In the genomic region with DNA sequence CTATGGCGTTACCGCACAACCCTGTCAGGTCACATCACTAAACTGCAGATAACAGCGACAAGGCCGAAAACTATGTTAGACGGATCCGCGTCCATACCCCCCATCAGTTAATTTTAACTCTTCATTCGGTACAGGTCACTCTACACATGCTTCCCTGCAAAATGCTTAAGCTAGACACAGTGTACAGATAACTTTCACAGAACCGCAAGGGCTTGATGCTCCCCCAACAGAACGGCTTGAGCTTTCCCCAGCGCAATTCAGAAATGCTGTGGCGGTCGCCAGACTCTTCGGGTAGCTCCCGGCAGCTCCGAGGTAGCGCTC, we compare ENCODE assay signal across 8 cellular contexts. TPM values are rescaled to one million over a fixed set of nuclear protein-coding genes. Genes with fewer than 3 reads are reported as not detected.
DNase-seq lines count a peak whose midpoint lies in the region; ATAC-seq and TF ChIP-seq lines count a peak whose summit lies in the region.

No MANE protein-coding gene starts in this region.

- TF ChIP-seq CTCF in CD4-positive, alpha-beta T cell (IDR thresholded peaks at IDR 0.05) = no peak
- TF ChIP-seq CTCF in astrocyte of the cerebellum (IDR thresholded peaks at IDR 0.05; ENCODE audit: low read depth, low read length, missing control alignments) = no peak
- TF ChIP-seq CTCF in liver (IDR thresholded peaks at IDR 0.05; ENCODE audit: low read depth, low read length, missing input control) = no peak
- no peak for TF ChIP-seq CTCF in upper lobe of left lung (IDR thresholded peaks at IDR 0.05)

- no peak for TF ChIP-seq EP300 in upper lobe of left lung (IDR thresholded peaks at IDR 0.05)

- H3K4me3 ChIP-seq in astrocyte of the cerebellum (ENCODE audit: low read depth, low read length) (peak overlapping the region; percentile 95), liver (ENCODE audit: low read depth in 1 of 3, low read length in 3 of 3) (peak overlapping the region; percentile 60 to 95 (median 84)), upper lobe of left lung (peak overlapping the region; percentile 65 to 86 (median 74))

- H3K4me1 ChIP-seq in liver (ENCODE audit: control insufficient read depth in 4 of 4, insufficient read depth in 4 of 4, low read length in 3 of 4) (peaks cover 0 to 11% (median 3%) of the 10 kb centered on the region in 4 donors), upper lobe of left lung (peaks cover 7 to 14% (median 12%) of the 10 kb centered on the region in 4 donors)

- no peaks in the 10 kb centered on the region for H3K9me3 Mint-ChIP-seq in CD4-positive, alpha-beta T cell

- DNase-seq in CD4-positive, alpha-beta T cell = no peak
- DNase-seq in astrocyte of the cerebellum (ENCODE audit: low read depth) (no peak), upper lobe of left lung (no peak), NCI-H1105 treated with DMSO at 0.1 percent for 48 hours (lab: John Stamatoyannopoulos, UW) (no peak)
- DNase-seq in effector CD4-positive, alpha-beta T cell = no peak

- no peak for TF ChIP-seq POLR2A in upper lobe of left lung (IDR thresholded peaks at IDR 0.05)

- ATAC-seq in CD4-positive, alpha-beta T cell (ENCODE audit: poor library complexity) = no peak
- peak; percentile 18 for ATAC-seq in GM21360 (IDR thresholded peaks at IDR 0.05; ENCODE audit: unreplicated experiment)
- peak; percentile 18 for ATAC-seq in HG03565 (IDR thresholded peaks at IDR 0.05; ENCODE audit: unreplicated experiment)
- peak; percentile 47 to 68 for ATAC-seq in upper lobe of left lung (ENCODE audit: low FRiP score in 2 of 2)

- in situ Hi-C loops in astrocyte of the cerebellum (cut with HindIII; ENCODE audit: low sequenced_read_pairs) = no loop called here

- WGBS in liver = under 1% methylated on average over 17 of the region's 17 CpGs
- 1 to 4% methylated on average over 10 to 14 of the region's 17 CpGs for WGBS in upper lobe of left lung, 2 donors

- intact Hi-C loops in CD4-positive, alpha-beta T cell (cut with DNase I, micrococcal nuclease) = loop anchor here (5.0 to 10.0 kb wide), 6 partner anchors 134 to 519 kb away; partner anchors contain the start of gene RIOK3 (in 1 of the 2)

- H3K36me3 ChIP-seq in liver (ENCODE audit: control insufficient read depth in 4 of 4, insufficient read depth in 3 of 4, low read depth in 1 of 4, low read length in 3 of 4) (no peaks in the 10 kb centered on the region), upper lobe of left lung (peaks cover 0 to 12% (median 7%) of the 10 kb centered on the region in 4 donors)

- H3K27ac ChIP-seq in CD4-positive, alpha-beta T cell (ENCODE audit: low read depth, low read length) = peak overlapping the region; percentile 80
- H3K27ac ChIP-seq in liver (ENCODE audit: low read depth in 1 of 2, low read length in 2 of 2) = peak overlapping the region; percentile 91 to 96
- H3K27ac ChIP-seq in upper lobe of left lung = peak overlapping the region; percentile 91 to 99 (median 97)

- peaks cover 13% of the 10 kb centered on the region for H3K4me1 Mint-ChIP-seq in CD4-positive, alpha-beta T cell (ENCODE audit: low read depth)

- CTCF ChIA-PET in CD4-positive, alpha-beta T cell (lab: Charles Lee) = interaction anchor here (1.0 to 1.2 kb wide), 2 partner anchors 42 to 50 kb away, joined by 3 read pairs; no protein-coding TSS in a partner anchor

- POLR2A ChIA-PET in CD4-positive, alpha-beta T cell (lab: Charles Lee) = interaction anchor here (0.9 to 1.3 kb wide), 7 partner anchors 16 to 479 kb away, joined by 3 to 5 read pairs (median 4); no protein-coding TSS in a partner anchor

- no peaks in the 10 kb centered on the region for H3K9me3 ChIP-seq in CD4-positive, alpha-beta T cell (ENCODE audit: control insufficient read depth, low read length)
- H3K9me3 ChIP-seq in liver (ENCODE audit: control insufficient read depth in 4 of 4, low read length in 3 of 4) (no peaks in the 10 kb centered on the region), upper lobe of left lung (no peaks in the 10 kb centered on the region)

- no peaks in the 10 kb centered on the region for H3K27me3 Mint-ChIP-seq in CD4-positive, alpha-beta T cell

- peak overlapping the region; percentile 87 for H3K4me3 Mint-ChIP-seq in CD4-positive, alpha-beta T cell

- peak overlapping the region; percentile 73 to 83 for H3K9ac ChIP-seq in liver (ENCODE audit: low read depth in 1 of 2, low read length in 2 of 2)

- H3K27me3 ChIP-seq in CD4-positive, alpha-beta T cell (ENCODE audit: control insufficient read depth, insufficient read depth, low read length) = no peaks in the 10 kb centered on the region
- H3K27me3 ChIP-seq in liver (ENCODE audit: control insufficient read depth in 4 of 4, insufficient read depth in 4 of 4, low read length in 3 of 4) = no peaks in the 10 kb centered on the region
- H3K27me3 ChIP-seq in upper lobe of left lung = no peaks in the 10 kb centered on the region

- no peaks in the 10 kb centered on the region for H3K36me3 Mint-ChIP-seq in CD4-positive, alpha-beta T cell (ENCODE audit: low read depth)

- no peak for TF ChIP-seq RAD21 in liver (IDR thresholded peaks at IDR 0.05)

- H3K27ac Mint-ChIP-seq in CD4-positive, alpha-beta T cell = peak overlapping the region; percentile 67

TF ChIP-seq in liver, 16 proteins besides CTCF, POLR2A, EP300 and RAD21:
- TF ChIP-seq YY1 (IDR thresholded peaks at IDR 0.05) (peak; percentile 14), FOXA2 (IDR thresholded peaks at IDR 0.05) (no peak)

RNA-seq across cellular contexts. Expression of gene RBBP8, which starts 0.3 kb away (rescaled TPM):
- 1 to 10 TPM; 1.2 to 2.5 TPM for total RNA-seq in CD4-positive, alpha-beta T cell
- 1 to 10 TPM; 7.6 to 9.8 TPM for total RNA-seq in liver
- 1 to 10 TPM; 6.5 to 7.2 TPM for polyA plus RNA-seq in liver
- total RNA-seq in upper lobe of left lung = 10 to 100 TPM; 10.9 to 78.2 (median 30.3) TPM
